In genomic region chr2:201258666-201258999, GRCh38 we compare ENCODE assay signal across 8 cellular contexts. TPM values are rescaled to one million over a fixed set of nuclear protein-coding genes. Genes with fewer than 3 reads are reported as not detected.
DNase-seq lines count a peak whose midpoint lies in the region; ATAC-seq, FAIRE-seq and TF ChIP-seq lines count a peak whose summit lies in the region.

No MANE protein-coding gene starts in this region.

- H3K4me1 ChIP-seq in BLaER1 (peaks cover 97% of the 10 kb centered on the region), iPS-18a (ENCODE audit: control insufficient read depth, low read depth, low read length) (peaks cover 23% of the 10 kb centered on the region), suprapubic skin (peaks cover 70% of the 10 kb centered on the region)

- peaks cover 2% of the 10 kb centered on the region; the same call in 1 of the 2 replicates for H4K20me1 ChIP-seq in BLaER1

- TF ChIP-seq CTCF in suprapubic skin (IDR thresholded peaks at IDR 0.05): no peak

- H3K27ac ChIP-seq in BLaER1: peak overlapping the region; percentile 96
- H3K27ac ChIP-seq in iPS-18a (ENCODE audit: low read length): peak overlapping the region; percentile 78
- H3K27ac ChIP-seq in suprapubic skin: peak overlapping the region; percentile 92

- CTCF ChIA-PET in activated CD4-positive, alpha-beta memory T cell treated with anti-CD3 and anti-CD28 coated beads, Interleukin-2, amount 10 ng/mL, durations not matched to agents 7 days and 5 days (lab: Charles Lee): interaction anchor here (0.6 to 8.9 kb wide), 6 partner anchors 21 to 194 kb away, joined by 3 to 105 read pairs (median 8); partner anchors contain the start of gene CASP10

- under 1% methylated on average over 8 of the region's 8 CpGs for WGBS in suprapubic skin

- H3K36me3 Mint-ChIP-seq in activated CD4-positive, alpha-beta memory T cell treated with anti-CD3 and anti-CD28 coated beads, Interleukin-2, amount 10 ng/mL, durations not matched to agents 7 days and 5 days (ENCODE audit: low read depth): peaks cover 45% of the 10 kb centered on the region

- peaks cover 14% of the 10 kb centered on the region for H3K36me3 ChIP-seq in BLaER1
- H3K36me3 ChIP-seq in iPS-18a (ENCODE audit: control insufficient read depth, low read depth, low read length): no peaks in the 10 kb centered on the region
- H3K36me3 ChIP-seq in suprapubic skin: no peaks in the 10 kb centered on the region

- H3K27ac Mint-ChIP-seq in activated CD4-positive, alpha-beta memory T cell treated with anti-CD3 and anti-CD28 coated beads, Interleukin-2, amount 10 ng/mL, durations not matched to agents 7 days and 5 days: peak overlapping the region; percentile 98

- TF ChIP-seq POLR2A in suprapubic skin (IDR thresholded peaks at IDR 0.05): no peak

- no peaks in the 10 kb centered on the region for H3K9me3 ChIP-seq in BLaER1
- H3K9me3 ChIP-seq in iPS-18a (ENCODE audit: control insufficient read depth, low read depth, low read length): no peaks in the 10 kb centered on the region
- H3K9me3 ChIP-seq in suprapubic skin: no peaks in the 10 kb centered on the region

- H3K4me2 ChIP-seq in BLaER1: peak overlapping the region; percentile 95

- peak overlapping the region; percentile 66 for H3K4me3 ChIP-seq in BLaER1
- H3K4me3 ChIP-seq in iPS-18a (ENCODE audit: low read length): peak overlapping the region; percentile 59
- H3K4me3 ChIP-seq in suprapubic skin: peak overlapping the region; percentile 51

- H3K9ac ChIP-seq in BLaER1 (peak overlapping the region; percentile 86), iPS-18a (ENCODE audit: low read length) (peak overlapping the region; percentile 66)

- no peaks in the 10 kb centered on the region for H3K27me3 ChIP-seq in BLaER1
- H3K27me3 ChIP-seq in iPS-18a (ENCODE audit: control insufficient read depth, insufficient read depth, low read length): no peaks in the 10 kb centered on the region
- H3K27me3 ChIP-seq in suprapubic skin: no peaks in the 10 kb centered on the region

- no peaks in the 10 kb centered on the region for H3K9me3 Mint-ChIP-seq in activated CD4-positive, alpha-beta memory T cell treated with anti-CD3 and anti-CD28 coated beads, Interleukin-2, amount 10 ng/mL, durations not matched to agents 7 days and 5 days

- no peak for DNase-seq in activated CD4-positive, alpha-beta memory T cell treated with anti-CD3 and anti-CD28 coated beads, Interleukin-2, amount 10 ng/mL, durations not matched to agents 7 days and 5 days
- DNase-seq in suprapubic skin (ENCODE audit: low spot score in 2 of 2) (no peak), urothelium cell line (ENCODE audit: low spot score) (no peak), NCI-H510A treated with DMSO at 0.1 percent for 48 hours (lab: John Stamatoyannopoulos, UW) (no peak), anterior cingulate cortex (lab: John Stamatoyannopoulos, UW) (no peak)

- TF ChIP-seq EP300 in suprapubic skin (IDR thresholded peaks at IDR 0.05): no peak

- peaks cover 69% of the 10 kb centered on the region for H3K4me1 Mint-ChIP-seq in activated CD4-positive, alpha-beta memory T cell treated with anti-CD3 and anti-CD28 coated beads, Interleukin-2, amount 10 ng/mL, durations not matched to agents 7 days and 5 days

- ATAC-seq in HG02798 (IDR thresholded peaks at IDR 0.05; ENCODE audit: poor library complexity, unreplicated experiment): peak; percentile 0

- H3K4me3 Mint-ChIP-seq in activated CD4-positive, alpha-beta memory T cell treated with anti-CD3 and anti-CD28 coated beads, Interleukin-2, amount 10 ng/mL, durations not matched to agents 7 days and 5 days: peak overlapping the region; percentile 81

- no peak for FAIRE-seq in urothelium cell line (lab: Jason Lieb, UNC)

- POLR2A ChIA-PET in activated CD4-positive, alpha-beta memory T cell treated with anti-CD3 and anti-CD28 coated beads, Interleukin-2, amount 10 ng/mL, durations not matched to agents 7 days and 5 days (lab: Charles Lee): interaction anchor here (0.6 to 10.4 kb wide), 11 partner anchors 10 to 522 kb away, joined by 3 to 290 read pairs (median 29); partner anchors contain the start of genes ALS2, CASP10, CFLAR and CLK1

- no peaks in the 10 kb centered on the region for H3K27me3 Mint-ChIP-seq in activated CD4-positive, alpha-beta memory T cell treated with anti-CD3 and anti-CD28 coated beads, Interleukin-2, amount 10 ng/mL, durations not matched to agents 7 days and 5 days

RNA-seq across cellular contexts. Expression of gene CASP8, which starts 1.7 kb away (rescaled TPM):
- total RNA-seq in activated CD4-positive, alpha-beta memory T cell treated with anti-CD3 and anti-CD28 coated beads, Interleukin-2, amount 10 ng/mL, durations not matched to agents 7 days and 5 days: 100 to 1,000 TPM in 1 of 2 experiments, 10 to 100 TPM in 1; 99.8 to 102 TPM
- total RNA-seq in suprapubic skin: 10 to 100 TPM; 11.9 to 22.7 (median 17.2) TPM

Comparison
In these comparisons a context has a peak if more than half of its experiments do, and no peak if none do; other contexts are left out.
1. RNA of gene CASP8, which starts 1.7 kb away (total RNA-seq): 99.8 to 102 TPM in activated CD4-positive, alpha-beta memory T cell treated with anti-CD3 and anti-CD28 coated beads, Interleukin-2, amount 10 ng/mL, durations not matched to agents 7 days and 5 days; 11.9 to 22.7 TPM in suprapubic skin; every median in the first group is over 4 times any median in the second.
2. Peak in every context shown above with its lines, with median percentiles within 50 percentile points of each other: H3K27ac ChIP-seq and H3K4me3 ChIP-seq.